Comparison of ENCODE assay signal across 9 cellular contexts in genomic region chr17:40922239-40922638, GRCh38. TPM values are rescaled to one million over a fixed set of nuclear protein-coding genes. Genes with fewer than 3 reads are reported as not detected.
DNase-seq lines count a peak whose midpoint lies in the region; ATAC-seq and TF ChIP-seq lines count a peak whose summit lies in the region.
"Had no signal": no experiment of that assay in that cellular context is flagged by ENCODE, and none has a peak within 500 bp of the region (broad histone marks: within the 10 kb centered on the region; RNA-seq: fewer than 3 reads in every experiment).

No MANE protein-coding gene starts in this region.

- 30 to 38% methylated on average over 2 of the region's 2 CpGs for WGBS in esophagus squamous epithelium, 2 donors

- peaks cover 13% of the 10 kb centered on the region for H3K4me1 Mint-ChIP-seq in mesothelial cell of epicardium

- no peak overlapping the region for H3K4me3 ChIP-seq in fibroblast of mammary gland (ENCODE audit: control insufficient read depth, low read depth, low read length)
- H3K4me3 ChIP-seq in esophagus squamous epithelium, result no peak overlapping the region

- H3K9me3 ChIP-seq in esophagus squamous epithelium, result no peaks in the 10 kb centered on the region

- no peaks in the 10 kb centered on the region for H3K36me3 Mint-ChIP-seq in mesothelial cell of epicardium

- H3K36me3 ChIP-seq in esophagus squamous epithelium, result no peaks in the 10 kb centered on the region

- peak overlapping the region in 1 of 4 donors; percentile 40 for H3K27ac ChIP-seq in esophagus squamous epithelium

- TF ChIP-seq CTCF in fibroblast of mammary gland (conservative IDR thresholded peaks at IDR 0.05; ENCODE audit: control insufficient read depth, insufficient read depth, low read depth, low read length), result no peak
- no peak for TF ChIP-seq CTCF in esophagus squamous epithelium (IDR thresholded peaks at IDR 0.05)
- TF ChIP-seq CTCF in mesothelial cell of epicardium (IDR thresholded peaks at IDR 0.05; ENCODE audit: unreplicated experiment), result no peak

- intact Hi-C loops in esophagus squamous epithelium (cut with DNase I), result no loop called here

- DNase-seq in COLO829 (ENCODE audit: low spot score) (peak; percentile 87), OCI-M1 (lab: John Stamatoyannopoulos, UW) (peak; percentile 68), fibroblast of mammary gland (ENCODE audit: low read depth) (peak; percentile 89), pons (ENCODE audit: low spot score) (peak; percentile 74), esophagus squamous epithelium (lab: John Stamatoyannopoulos, UW) (no peak), mesothelial cell of epicardium (ENCODE audit: low spot score in 2 of 2, unreplicated experiment in 2 of 2) (no peak)
- no peak for DNase-seq in activated CD4-positive, alpha-beta T cell treated with anti-CD3 and anti-CD28 coated beads, Interleukin-2, amount 50 U/mL, for 48 hours
- DNase-seq: stimulated activated CD4-positive, alpha-beta T cell treated with anti-CD3 and anti-CD28 coated beads, Interleukin-15, amount 100 ng/mL, for 24 hours had no signal

- ATAC-seq in GM21367 (IDR thresholded peaks at IDR 0.05; ENCODE audit: unreplicated experiment), result no peak

- no peaks in the 10 kb centered on the region for H3K9me3 Mint-ChIP-seq in mesothelial cell of epicardium

- TF ChIP-seq POLR2A in esophagus squamous epithelium (IDR thresholded peaks at IDR 0.05), result no peak

- no peaks in the 10 kb centered on the region for H3K27me3 Mint-ChIP-seq in mesothelial cell of epicardium (ENCODE audit: low read depth)

- H3K4me3 Mint-ChIP-seq in mesothelial cell of epicardium, result no peak overlapping the region

- peaks cover 0 to 11% (median 5%) of the 10 kb centered on the region in 3 donors for H3K4me1 ChIP-seq in esophagus squamous epithelium

- H3K27me3 ChIP-seq in esophagus squamous epithelium, result peaks cover 0 to 21% (median 0%) of the 10 kb centered on the region in 4 donors

- no peak overlapping the region for H3K27ac Mint-ChIP-seq in mesothelial cell of epicardium

RNA-seq across cellular contexts. Expression of gene KRT23, which starts 15.2 kb away (rescaled TPM):
- total RNA-seq in esophagus squamous epithelium (10 to 100 TPM in 1 of 4 donors, 1 to 10 TPM in 2, under 1 TPM in 1; 0.38 to 19.6 (median 4.9) TPM), mesothelial cell of epicardium (2.3 to 2.8 TPM (median 2.6 TPM) in 3 replicates)

RNA-seq across cellular contexts. Expression of gene KRT20, which starts 37.2 kb away (rescaled TPM):
- total RNA-seq in esophagus squamous epithelium (not detected), mesothelial cell of epicardium (not detected in 3 replicates)

RNA-seq across cellular contexts. Expression of gene KRT39, which starts 44.5 kb away (rescaled TPM):
- total RNA-seq in esophagus squamous epithelium (not detected), mesothelial cell of epicardium (not detected in 3 replicates)

RNA-seq across cellular contexts. Expression of gene KRT12, which starts 55.2 kb away (rescaled TPM):
- not detected for total RNA-seq in esophagus squamous epithelium
- total RNA-seq in mesothelial cell of epicardium, result not detected in 3 replicates

Comparison
In these comparisons a context has a peak if more than half of its experiments do, and no peak if none do; other contexts are left out.
1. DNase-seq: peak in COLO829 (single experiment), OCI-M1 (single experiment), fibroblast of mammary gland (single experiment) and pons (single experiment); none in esophagus squamous epithelium (single experiment), activated CD4-positive, alpha-beta T cell treated with anti-CD3 and anti-CD28 coated beads, Interleukin-2, amount 50 U/mL, for 48 hours (0 of 2) and mesothelial cell of epicardium (0 of 2).